ENCODE assay signal across 11 cellular contexts in the genomic region with DNA sequence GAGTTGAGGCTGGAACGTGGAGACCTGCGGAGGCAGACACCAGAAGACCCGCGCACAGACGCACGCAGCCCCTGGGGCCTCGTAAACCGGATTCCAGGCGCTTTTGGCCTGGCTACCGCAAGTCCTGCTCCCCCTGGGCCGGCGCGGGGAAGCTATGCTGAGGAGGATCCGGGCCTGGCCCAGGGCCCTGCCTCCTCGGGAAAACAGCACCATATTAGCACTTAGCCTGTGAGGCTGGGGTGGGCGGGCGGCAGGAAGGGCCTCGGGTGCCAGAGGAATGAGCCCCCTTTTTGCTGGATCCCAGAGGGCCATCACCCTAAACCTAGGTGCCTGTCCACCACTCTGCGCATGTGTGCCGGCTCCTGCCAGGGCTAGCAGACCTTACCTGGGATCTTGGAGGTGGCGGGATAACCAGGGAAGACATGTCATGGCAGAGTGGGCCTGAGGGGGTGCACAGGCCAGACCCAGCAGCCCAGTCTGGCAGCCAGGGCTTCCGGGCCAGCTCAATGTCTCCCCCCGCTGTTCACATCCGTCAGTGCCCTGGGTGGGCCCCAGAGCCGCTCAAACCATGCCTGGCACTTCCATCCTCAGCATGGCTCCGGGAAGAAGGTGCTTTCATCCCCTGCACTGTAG. TPM values are rescaled to one million over a fixed set of nuclear protein-coding genes. Genes with fewer than 3 reads are reported as not detected.
A peak's percentile ranks its signal among the peaks of the same experiment; 100 is the strongest.
DNase-seq lines count a peak whose midpoint lies in the region; ATAC-seq, FAIRE-seq and TF ChIP-seq lines count a peak whose summit lies in the region.
"Had no signal": no experiment of that assay in that cellular context is flagged by ENCODE, and none has a peak within 500 bp of the region (broad histone marks: within the 10 kb centered on the region; RNA-seq: fewer than 3 reads in every experiment).

No MANE protein-coding gene starts in this region.

- H2AFZ ChIP-seq in keratinocyte (ENCODE audit: control insufficient read depth, low read length): no peak overlapping the region

- H3K27me3 ChIP-seq in keratinocyte (ENCODE audit: control insufficient read depth, extremely low read depth, insufficient read depth, low read length): no peaks in the 10 kb centered on the region
- no peaks in the 10 kb centered on the region for H3K27me3 ChIP-seq in upper lobe of left lung

- H3K4me1 ChIP-seq in keratinocyte (ENCODE audit: control insufficient read depth, extremely low read depth, insufficient read depth, low read length) (no peaks in the 10 kb centered on the region), upper lobe of left lung (peaks cover 0 to under 1% (median 0%) of the 10 kb centered on the region in 4 donors)

- DNase-seq in activated naive CD4-positive, alpha-beta T cell treated with anti-CD3 and anti-CD28 coated beads, Interleukin-2, amount 10 ng/mL, durations not matched to agents 7 days and 5 days: peak; percentile 31
- DNase-seq in activated naive CD4-positive, alpha-beta T cell treated with anti-CD3 and anti-CD28 coated beads, Interleukin-2, amount 50 U/mL, for 16 hours: no peak
- DNase-seq in keratinocyte (ENCODE audit: low read depth, low spot score) (no peak), upper lobe of left lung (peak in 1 of 2 donors; percentile 77), GF-D8 (lab: John Stamatoyannopoulos, UW) (no peak)
- DNase-seq: activated T-cell treated with anti-CD3 and anti-CD28 coated beads, Interleukin-2, amount 50 U/mL, for 24 hours; CD4-positive, CD25-positive, alpha-beta regulatory T cell; NCI-H526 treated with DMSO at 0.1 percent for 48 hours had no signal

- dilution Hi-C loops in keratinocyte (cut with MboI; ENCODE audit: extremely low pct_ligation_motif_present, low sequenced_read_pairs): no loop called here

- no peaks in the 10 kb centered on the region for H4K20me1 ChIP-seq in keratinocyte (ENCODE audit: control insufficient read depth, extremely low read depth, insufficient read depth, low read length)

- CTCF ChIA-PET in activated naive CD4-positive, alpha-beta T cell treated with anti-CD3 and anti-CD28 coated beads, Interleukin-2, amount 10 ng/mL, durations not matched to agents 7 days and 5 days (lab: Charles Lee): interaction anchor here (0.6 to 1.0 kb wide), 3 partner anchors 18 to 1188 kb away, joined by 3 to 6 read pairs (median 4); no protein-coding TSS in a partner anchor

- TF ChIP-seq POLR2A in upper lobe of left lung (IDR thresholded peaks at IDR 0.05): no peak

- H3K4me3 ChIP-seq in keratinocyte (ENCODE audit: control insufficient read depth in 2 of 3, extremely low read depth in 1 of 3, insufficient read depth in 2 of 3, low read depth in 1 of 3, low read length in 3 of 3): no peak overlapping the region
- no peak overlapping the region for H3K4me3 ChIP-seq in upper lobe of left lung

- WGBS in upper lobe of left lung, 2 donors: 78 to 93% methylated on average over 4 to 25 of the region's 26 CpGs

- peak; percentile 2 to 67 for ATAC-seq in upper lobe of left lung (ENCODE audit: low FRiP score in 2 of 2)
- no peak for ATAC-seq in HG03565 (IDR thresholded peaks at IDR 0.05; ENCODE audit: unreplicated experiment)
- ATAC-seq in GM19035 (IDR thresholded peaks at IDR 0.05; ENCODE audit: unreplicated experiment): no peak

- H3K9me1 ChIP-seq in keratinocyte (ENCODE audit: control insufficient read depth, extremely low read depth, insufficient read depth, low read length): peaks cover 2% of the 10 kb centered on the region

- peaks cover 19% of the 10 kb centered on the region for H3K79me2 ChIP-seq in keratinocyte (ENCODE audit: control insufficient read depth, insufficient read depth, low read length)

- H3K27me3 Mint-ChIP-seq in activated naive CD4-positive, alpha-beta T cell treated with anti-CD3 and anti-CD28 coated beads, Interleukin-2, amount 10 ng/mL, durations not matched to agents 7 days and 5 days: no peaks in the 10 kb centered on the region
- H3K27me3 Mint-ChIP-seq: activated T-cell treated with anti-CD3 and anti-CD28 coated beads, Interleukin-2, amount 50 U/mL, for 24 hours; CD4-positive, CD25-positive, alpha-beta regulatory T cell had no signal

- no peak overlapping the region for H3K9ac ChIP-seq in keratinocyte (ENCODE audit: control insufficient read depth, extremely low read depth, insufficient read depth, low read length)

- H3K27ac ChIP-seq in VCaP (no peak overlapping the region), keratinocyte (ENCODE audit: control insufficient read depth, insufficient read depth, low read length) (no peak overlapping the region), upper lobe of left lung (no peak overlapping the region)

- FAIRE-seq in keratinocyte (lab: Jason Lieb, UNC): no peak

- TF ChIP-seq CTCF in VCaP (conservative IDR thresholded peaks at IDR 0.05) (peak; percentile 37; the same call in 1 of the 2 replicates), keratinocyte (optimal IDR thresholded peaks at IDR 0.05 in 1 of 3, IDR thresholded peaks at IDR 0.05 in 1 of 3, conservative IDR thresholded peaks at IDR 0.05 in 1 of 3; ENCODE audit: extremely low read depth in 1 of 3, insufficient read depth in 2 of 3, low read length in 3 of 3) (peak; percentile 20 to 55 (median 30)), upper lobe of left lung (IDR thresholded peaks at IDR 0.05) (peak in 1 of 6 experiments; percentile 5)

- H3K9me3 Mint-ChIP-seq in activated naive CD4-positive, alpha-beta T cell treated with anti-CD3 and anti-CD28 coated beads, Interleukin-2, amount 10 ng/mL, durations not matched to agents 7 days and 5 days: no peaks in the 10 kb centered on the region
- H3K9me3 Mint-ChIP-seq: activated T-cell treated with anti-CD3 and anti-CD28 coated beads, Interleukin-2, amount 50 U/mL, for 24 hours; CD4-positive, CD25-positive, alpha-beta regulatory T cell had no signal

- peak overlapping the region; percentile 45 for H3K27ac Mint-ChIP-seq in activated naive CD4-positive, alpha-beta T cell treated with anti-CD3 and anti-CD28 coated beads, Interleukin-2, amount 10 ng/mL, durations not matched to agents 7 days and 5 days
- H3K27ac Mint-ChIP-seq: activated T-cell treated with anti-CD3 and anti-CD28 coated beads, Interleukin-2, amount 50 U/mL, for 24 hours; CD4-positive, CD25-positive, alpha-beta regulatory T cell had no signal

- H3K9me3 ChIP-seq in keratinocyte (ENCODE audit: control insufficient read depth, low read depth, low read length): no peaks in the 10 kb centered on the region
- no peaks in the 10 kb centered on the region for H3K9me3 ChIP-seq in upper lobe of left lung

- no peak overlapping the region for H3K4me2 ChIP-seq in keratinocyte (ENCODE audit: control insufficient read depth, extremely low read depth, insufficient read depth, low read depth, low read length)

- H3K36me3 ChIP-seq in keratinocyte (ENCODE audit: control insufficient read depth in 2 of 2, extremely low read depth in 1 of 2, insufficient read depth in 2 of 2, low read length in 2 of 2): peaks cover 10 to 24% of the 10 kb centered on the region in 2 experiments
- peaks cover 7 to 42% (median 30%) of the 10 kb centered on the region in 4 donors for H3K36me3 ChIP-seq in upper lobe of left lung

- no peak overlapping the region for H3K4me3 Mint-ChIP-seq in activated naive CD4-positive, alpha-beta T cell treated with anti-CD3 and anti-CD28 coated beads, Interleukin-2, amount 10 ng/mL, durations not matched to agents 7 days and 5 days
- H3K4me3 Mint-ChIP-seq: activated T-cell treated with anti-CD3 and anti-CD28 coated beads, Interleukin-2, amount 50 U/mL, for 24 hours; CD4-positive, CD25-positive, alpha-beta regulatory T cell had no signal

- H3K36me3 Mint-ChIP-seq in activated naive CD4-positive, alpha-beta T cell treated with anti-CD3 and anti-CD28 coated beads, Interleukin-2, amount 10 ng/mL, durations not matched to agents 7 days and 5 days: peaks cover 20% of the 10 kb centered on the region

- no peak for TF ChIP-seq EP300 in upper lobe of left lung (IDR thresholded peaks at IDR 0.05)

- peaks cover 19% of the 10 kb centered on the region for H3K4me1 Mint-ChIP-seq in activated naive CD4-positive, alpha-beta T cell treated with anti-CD3 and anti-CD28 coated beads, Interleukin-2, amount 10 ng/mL, durations not matched to agents 7 days and 5 days

RNA-seq across cellular contexts. Expression of a gene that starts 7.3 kb away (rescaled TPM):
- 45.3 to 96.1 TPM (median 47.5 TPM) in 3 replicates for polyA plus RNA-seq in keratinocyte
- polyA plus RNA-seq in keratinocyte (2011; ENCODE audit: low read depth): 5.4 TPM
- 44.8 and 93.3 TPM in 2 replicates for polyA plus RNA-seq in keratinocyte (2011; cell fraction: cytosol; rRNA removed)
- 27.4 and 28.4 TPM in 2 replicates for polyA plus RNA-seq in keratinocyte (2011; cell fraction: nucleus; rRNA removed)
- 55.2 and 83.6 TPM in 2 replicates for polyA plus RNA-seq in keratinocyte (2012; ENCODE audit: low replicate concordance)
- 29.4 to 68.5 TPM (median 33.1 TPM) in 3 replicates for polyA minus RNA-seq in keratinocyte
- polyA minus RNA-seq in keratinocyte (2011; cell fraction: cytosol; rRNA and poly(A)+ RNA removed): 41.2 TPM
- polyA minus RNA-seq in keratinocyte (2011; cell fraction: nucleus; rRNA and poly(A)+ RNA removed): 12.7 and 13.0 TPM in 2 replicates
- total RNA-seq in upper lobe of left lung: 10 to 100 TPM; 21.0 to 58.3 (median 42.9) TPM

RNA-seq across cellular contexts. Expression of a gene that starts 13.1 kb away (rescaled TPM):
- 0.16 TPM in 1 of 3 replicates, not detected in the others for polyA plus RNA-seq in keratinocyte
- polyA plus RNA-seq in keratinocyte (2011; ENCODE audit: low read depth): not detected
- 0.08 and 0.24 TPM in 2 replicates for polyA plus RNA-seq in keratinocyte (2011; cell fraction: cytosol; rRNA removed)
- polyA plus RNA-seq in keratinocyte (2011; cell fraction: nucleus; rRNA removed): not detected in 2 replicates
- not detected in 2 replicates for polyA plus RNA-seq in keratinocyte (2012; ENCODE audit: low replicate concordance)
- polyA minus RNA-seq in keratinocyte: not detected in 3 replicates
- not detected for polyA minus RNA-seq in keratinocyte (2011; cell fraction: cytosol; rRNA and poly(A)+ RNA removed)
- polyA minus RNA-seq in keratinocyte (2011; cell fraction: nucleus; rRNA and poly(A)+ RNA removed): not detected in 2 replicates
- total RNA-seq in upper lobe of left lung: 10 to 100 TPM in 5 of 6 donors, 1 to 10 TPM in 1; 3.1 to 47.9 (median 20.7) TPM
- total RNA-seq: CD4-positive, CD25-positive, alpha-beta regulatory T cell had no signal
- polyA plus RNA-seq: CD4-positive, CD25-positive, alpha-beta regulatory T cell had no signal

RNA-seq across cellular contexts. Expression of a gene that starts 22.8 kb away (rescaled TPM):
- polyA plus RNA-seq in keratinocyte: 16.0 to 18.8 TPM (median 18.3 TPM) in 3 replicates
- polyA plus RNA-seq in keratinocyte (2011; ENCODE audit: low read depth): 19.1 TPM
- polyA plus RNA-seq in keratinocyte (2011; cell fraction: cytosol; rRNA removed): 14.2 and 18.8 TPM in 2 replicates
- 12.8 and 18.6 TPM in 2 replicates for polyA plus RNA-seq in keratinocyte (2011; cell fraction: nucleus; rRNA removed)
- 16.7 and 20.2 TPM in 2 replicates for polyA plus RNA-seq in keratinocyte (2012; ENCODE audit: low replicate concordance)
- 20.1 to 35.4 TPM (median 26.3 TPM) in 3 replicates for polyA minus RNA-seq in keratinocyte
- polyA minus RNA-seq in keratinocyte (2011; cell fraction: cytosol; rRNA and poly(A)+ RNA removed): 40.9 TPM
- 3.8 and 6.9 TPM in 2 replicates for polyA minus RNA-seq in keratinocyte (2011; cell fraction: nucleus; rRNA and poly(A)+ RNA removed)
- total RNA-seq in upper lobe of left lung: 10 to 100 TPM; 32.1 to 77.5 (median 48.6) TPM

RNA-seq across cellular contexts. Expression of a gene that starts 25.7 kb away (rescaled TPM):
- polyA plus RNA-seq in keratinocyte: 10.3 to 35.5 TPM (median 15.0 TPM) in 3 replicates
- polyA plus RNA-seq in keratinocyte (2011; ENCODE audit: low read depth): 2.5 TPM
- 9.9 and 12.0 TPM in 2 replicates for polyA plus RNA-seq in keratinocyte (2011; cell fraction: cytosol; rRNA removed)
- 12.5 and 18.0 TPM in 2 replicates for polyA plus RNA-seq in keratinocyte (2011; cell fraction: nucleus; rRNA removed)
- 3.9 and 8.7 TPM in 2 replicates for polyA plus RNA-seq in keratinocyte (2012; ENCODE audit: low replicate concordance)
- 5.9 to 24.7 TPM (median 9.1 TPM) in 3 replicates for polyA minus RNA-seq in keratinocyte
- 11.7 TPM for polyA minus RNA-seq in keratinocyte (2011; cell fraction: cytosol; rRNA and poly(A)+ RNA removed)
- 8.8 and 13.3 TPM in 2 replicates for polyA minus RNA-seq in keratinocyte (2011; cell fraction: nucleus; rRNA and poly(A)+ RNA removed)
- total RNA-seq in upper lobe of left lung: 100 to 1,000 TPM; 169 to 650 (median 349) TPM

RNA-seq across cellular contexts. Expression of a gene that starts 45.6 kb away (rescaled TPM):
- polyA plus RNA-seq in keratinocyte: 6.3 to 8.5 TPM (median 7.6 TPM) in 3 replicates
- polyA plus RNA-seq in keratinocyte (2011; ENCODE audit: low read depth): 7.8 TPM
- 3.0 and 6.7 TPM in 2 replicates for polyA plus RNA-seq in keratinocyte (2011; cell fraction: cytosol; rRNA removed)
- 10.1 and 11.8 TPM in 2 replicates for polyA plus RNA-seq in keratinocyte (2011; cell fraction: nucleus; rRNA removed)
- 4.9 and 6.1 TPM in 2 replicates for polyA plus RNA-seq in keratinocyte (2012; ENCODE audit: low replicate concordance)
- polyA minus RNA-seq in keratinocyte: 2.4 to 12.5 TPM (median 11.8 TPM) in 3 replicates
- 5.9 TPM for polyA minus RNA-seq in keratinocyte (2011; cell fraction: cytosol; rRNA and poly(A)+ RNA removed)
- polyA minus RNA-seq in keratinocyte (2011; cell fraction: nucleus; rRNA and poly(A)+ RNA removed): 8.3 and 12.3 TPM in 2 replicates
- 10 to 100 TPM in 3 of 6 donors, 1 to 10 TPM in 3; 3.9 to 14.8 (median 10.2) TPM for total RNA-seq in upper lobe of left lung

Comparison
In these comparisons a context has a peak if more than half of its experiments do, and no peak if none do; other contexts are left out.
1. ATAC-seq: peak in upper lobe of left lung (2 of 2); none in HG03565 (single experiment) and GM19035 (single experiment).